18 cellular contexts compared by ENCODE assay signal in genomic region chr22:45630436-45630835, GRCh38. TPM values are rescaled to one million over a fixed set of nuclear protein-coding genes. Genes with fewer than 3 reads are reported as not detected.
DNase-seq lines count a peak whose midpoint lies in the region; ATAC-seq and TF ChIP-seq lines count a peak whose summit lies in the region.
"Had no signal": no experiment of that assay in that cellular context is flagged by ENCODE, and none has a peak within 500 bp of the region (broad histone marks: within the 10 kb centered on the region; RNA-seq: fewer than 3 reads in every experiment).

No MANE protein-coding gene starts in this region.

- DNase-seq in Calu3 (no peak), posterior vena cava (ENCODE audit: low spot score) (peak; percentile 41), uterus (no peak)
- DNase-seq in stimulated activated CD4-positive, alpha-beta T cell treated with anti-CD3 and anti-CD28 coated beads, Interleukin-12 subunit alpha, Interleukin-12 subunit beta, amount 100 ng/mL, for 4 hours, result no peak
- DNase-seq in activated CD8-positive, alpha-beta T cell treated with anti-CD3 and anti-CD28 coated beads for 36 hours, result no peak
- DNase-seq: ACHN; BE2C; CD4-positive, alpha-beta memory T cell; DMS 273 treated with DMSO at 0.1 percent for 48 hours; DND-41; EL; GM23248; HFFc6 had no signal

- ATAC-seq in activated CD8-positive, alpha-beta T cell treated with anti-CD3 and anti-CD28 coated beads for 36 hours, result no peak
- ATAC-seq: GM12878, HCT116 had no signal

- CTCF ChIA-PET in Calu3 (lab: Charles Lee), result no interaction called here
- CTCF ChIA-PET in activated CD8-positive, alpha-beta T cell treated with anti-CD3 and anti-CD28 coated beads for 36 hours (lab: Charles Lee), result no interaction called here

- no peak overlapping the region for H3K27ac ChIP-seq in uterus
- H3K27ac ChIP-seq: GM23248, HL-60 had no signal

- POLR2A ChIA-PET in activated CD8-positive, alpha-beta T cell treated with anti-CD3 and anti-CD28 coated beads for 36 hours (lab: Charles Lee), result no interaction called here

- intact Hi-C loops in Calu3 (cut with micrococcal nuclease; ENCODE audit: unreplicated experiment) (no loop called here), posterior vena cava (cut with DNase I) (loop anchor here (10.0 kb wide), 2 partner anchors 46 to 1694 kb away; no protein-coding TSS in a partner anchor), uterus (cut with DNase I; ENCODE audit: low total_unique reads) (no loop called here)
- intact Hi-C loops in activated CD8-positive, alpha-beta T cell treated with anti-CD3 and anti-CD28 coated beads for 36 hours (cut with micrococcal nuclease), result no loop called here

- no peaks in the 10 kb centered on the region for H3K9me3 ChIP-seq in uterus
- H3K9me3 ChIP-seq: BE2C had no signal

- no peak overlapping the region for H3K4me3 Mint-ChIP-seq in Calu3 (ENCODE audit: low read depth, unreplicated experiment)
- H3K4me3 Mint-ChIP-seq in brain, result peak overlapping the region in 4 of 5 experiments; percentile 51 to 80 (median 64)
- H3K4me3 Mint-ChIP-seq in activated CD8-positive, alpha-beta T cell treated with anti-CD3 and anti-CD28 coated beads for 36 hours, result no peak overlapping the region
- H3K4me3 Mint-ChIP-seq: CD4-positive, alpha-beta memory T cell; HFFc6 had no signal

- H3K36me3 Mint-ChIP-seq in Calu3 (ENCODE audit: insufficient read depth, unreplicated experiment) (peaks cover 11% of the 10 kb centered on the region), brain (no peaks in the 10 kb centered on the region)
- no peaks in the 10 kb centered on the region for H3K36me3 Mint-ChIP-seq in activated CD8-positive, alpha-beta T cell treated with anti-CD3 and anti-CD28 coated beads for 36 hours (ENCODE audit: low read depth)
- H3K36me3 Mint-ChIP-seq: CD14-positive monocyte; CD4-positive, alpha-beta memory T cell had no signal

- TF ChIP-seq POLR2A in uterus (IDR thresholded peaks at IDR 0.05), result no peak

- no peaks in the 10 kb centered on the region for H3K4me1 ChIP-seq in uterus
- H3K4me1 ChIP-seq: BE2C had no signal

- H3K27ac Mint-ChIP-seq in Calu3 (ENCODE audit: unreplicated experiment), result peak overlapping the region; percentile 53
- H3K27ac Mint-ChIP-seq in brain, result peak overlapping the region in 4 of 5 experiments; percentile 79 to 94 (median 94)
- no peak overlapping the region for H3K27ac Mint-ChIP-seq in activated CD8-positive, alpha-beta T cell treated with anti-CD3 and anti-CD28 coated beads for 36 hours
- H3K27ac Mint-ChIP-seq: CD14-positive monocyte; CD4-positive, alpha-beta memory T cell; HFFc6 had no signal

- no peak overlapping the region for H3K4me3 ChIP-seq in uterus
- H3K4me3 ChIP-seq: GM12878, GM23248 had no signal

- no peaks in the 10 kb centered on the region for H3K36me3 ChIP-seq in uterus
- H3K36me3 ChIP-seq: BE2C had no signal

- H3K9me3 Mint-ChIP-seq in Calu3 (ENCODE audit: low read depth, unreplicated experiment) (no peaks in the 10 kb centered on the region), brain (peaks cover 0 to 2% (median 0%) of the 10 kb centered on the region in 5 experiments)
- H3K9me3 Mint-ChIP-seq in activated CD8-positive, alpha-beta T cell treated with anti-CD3 and anti-CD28 coated beads for 36 hours, result no peaks in the 10 kb centered on the region
- H3K9me3 Mint-ChIP-seq: CD4-positive, alpha-beta memory T cell; HFFc6 had no signal

- H3K27me3 Mint-ChIP-seq in Calu3 (ENCODE audit: unreplicated experiment) (no peaks in the 10 kb centered on the region), brain (no peaks in the 10 kb centered on the region)
- H3K27me3 Mint-ChIP-seq in activated CD8-positive, alpha-beta T cell treated with anti-CD3 and anti-CD28 coated beads for 36 hours, result peaks cover 30% of the 10 kb centered on the region

- no TSS peak for BruUV-seq in Calu3 (replicated peaks; lab: Mats Ljungman, UMichigan)

- TF ChIP-seq CTCF in Calu3 (IDR thresholded peaks at IDR 0.05; ENCODE audit: unreplicated experiment) (no peak), brain (conservative IDR thresholded peaks at IDR 0.05) (no peak), uterus (IDR thresholded peaks at IDR 0.05) (no peak)
- no peak for TF ChIP-seq CTCF in activated CD8-positive, alpha-beta T cell treated with anti-CD3 and anti-CD28 coated beads for 36 hours (IDR thresholded peaks at IDR 0.05)

- H3K27me3 ChIP-seq in uterus, result no peaks in the 10 kb centered on the region
- H3K27me3 ChIP-seq: BE2C had no signal

- peaks cover 53% of the 10 kb centered on the region for H3K4me1 Mint-ChIP-seq in Calu3 (ENCODE audit: low read depth, unreplicated experiment)
- H3K4me1 Mint-ChIP-seq in brain, result peaks cover 63% of the 10 kb centered on the region
- H3K4me1 Mint-ChIP-seq in activated CD8-positive, alpha-beta T cell treated with anti-CD3 and anti-CD28 coated beads for 36 hours (ENCODE audit: low read depth), result no peaks in the 10 kb centered on the region
- H3K4me1 Mint-ChIP-seq: CD4-positive, alpha-beta memory T cell had no signal

RNA-seq across cellular contexts. Expression of gene ATXN10, which starts 41.2 kb away (rescaled TPM):
- total RNA-seq in Calu3 (2022), result 243 and 263 TPM in 2 replicates
- 170 TPM for polyA plus RNA-seq in brain (ENCODE audit: insufficient read depth, low read depth, low replicate concordance)
- total RNA-seq in posterior vena cava, result 100 to 1,000 TPM; 108 to 117 TPM
- total RNA-seq in uterus, result 100 to 1,000 TPM; 251 to 258 (median 253) TPM
- 100 to 1,000 TPM; 114 to 121 TPM for total RNA-seq in activated CD8-positive, alpha-beta T cell treated with anti-CD3 and anti-CD28 coated beads for 36 hours

Comparison
In these comparisons a context has a peak if more than half of its experiments do, and no peak if none do; other contexts are left out.
1. H3K4me3 Mint-ChIP-seq: peak in brain (4 of 5); none in Calu3 (single experiment) and activated CD8-positive, alpha-beta T cell treated with anti-CD3 and anti-CD28 coated beads for 36 hours (single experiment).
2. intact Hi-C loops: an anchor here in posterior vena cava (10.0 kb wide); none called in Calu3, uterus and activated CD8-positive, alpha-beta T cell treated with anti-CD3 and anti-CD28 coated beads for 36 hours.